ENCODE assay signal across 2 cellular contexts in genomic region chr19:40411958-40412499, GRCh38.
TF ChIP-seq lines count a peak whose summit lies in the region.

No MANE protein-coding gene starts in this region.

TF ChIP-seq in SK-N-SH, 30 proteins besides CTCF, POLR2A, EP300 and RAD21:
- TF ChIP-seq RXRA (IDR thresholded peaks at IDR 0.05; ENCODE audit: borderline replicate concordance, low read depth) (no peak), MEF2A (IDR thresholded peaks at IDR 0.05; ENCODE audit: borderline replicate concordance, low read depth) (no peak), MXI1 (IDR thresholded peaks at IDR 0.05; ENCODE audit: low read depth, low read length) (no peak), PBX3 (IDR thresholded peaks at IDR 0.05) (no peak), FOXM1 (IDR thresholded peaks at IDR 0.05; ENCODE audit: low read depth) (no peak), FOXJ3 (CRISPR knock-in tag; IDR thresholded peaks at IDR 0.05) (no peak), TCF12 (IDR thresholded peaks at IDR 0.05) (no peak), FOSL2 (IDR thresholded peaks at IDR 0.05; ENCODE audit: borderline replicate concordance, low read depth) (no peak), MAX (IDR thresholded peaks at IDR 0.05; ENCODE audit: low read depth) (no peak), USF1 (IDR thresholded peaks at IDR 0.05; ENCODE audit: borderline replicate concordance, low read depth) (no peak), EZH2phosphoT487 (IDR thresholded peaks at IDR 0.05; ENCODE audit: borderline replicate concordance, low read depth) (no peak), RFX5 (IDR thresholded peaks at IDR 0.05; ENCODE audit: low read length) (no peak), REST (IDR thresholded peaks at IDR 0.05; ENCODE audit: low read depth, low read length) (no peak), JUND (IDR thresholded peaks at IDR 0.05) (no peak), TEAD4 (IDR thresholded peaks at IDR 0.05; ENCODE audit: borderline replicate concordance, insufficient read depth) (no peak), SMC3 (IDR thresholded peaks at IDR 0.05; ENCODE audit: low read depth, low read length) (no peak), USF2 (IDR thresholded peaks at IDR 0.05; ENCODE audit: borderline replicate concordance, low read depth, low read length) (no peak), SIN3A (IDR thresholded peaks at IDR 0.05; ENCODE audit: borderline replicate concordance, low read depth, low read length) (no peak), ZBTB33 (IDR thresholded peaks at IDR 0.05; ENCODE audit: borderline replicate concordance, low read depth) (no peak), POLR2AphosphoS5 (IDR thresholded peaks at IDR 0.05; ENCODE audit: low read depth, low read length) (no peak)

TF ChIP-seq in SK-N-SH treated with all-trans-retinoic acid at 6 μM for 48 hours, 23 proteins besides CTCF, POLR2A, EP300 and RAD21:
- TF ChIP-seq POU6F1 (CRISPR knock-in tag; IDR thresholded peaks at IDR 0.05; ENCODE audit: borderline replicate concordance, low read depth) (no peak), TSHZ2 (CRISPR knock-in tag; IDR thresholded peaks at IDR 0.05) (no peak), GLIS3 (CRISPR knock-in tag; IDR thresholded peaks at IDR 0.05) (no peak), RARB (CRISPR knock-in tag; IDR thresholded peaks at IDR 0.05) (no peak), ZNF565 (CRISPR knock-in tag; conservative IDR thresholded peaks at IDR 0.05; ENCODE audit: low read depth) (no peak), ARNTL (CRISPR knock-in tag; IDR thresholded peaks at IDR 0.05; ENCODE audit: borderline replicate concordance, low read depth) (no peak), ISL1 (CRISPR knock-in tag; IDR thresholded peaks at IDR 0.05) (no peak), CSRNP3 (CRISPR knock-in tag; IDR thresholded peaks at IDR 0.05) (no peak), BACH2 (CRISPR knock-in tag; IDR thresholded peaks at IDR 0.05; ENCODE audit: borderline replicate concordance) (no peak), ZFP3 (CRISPR knock-in tag; IDR thresholded peaks at IDR 0.05) (no peak), ZNF70 (CRISPR knock-in tag; IDR thresholded peaks at IDR 0.05) (no peak), OSR1 (CRISPR knock-in tag; IDR thresholded peaks at IDR 0.05) (no peak), CSDC2 (CRISPR knock-in tag; IDR thresholded peaks at IDR 0.05) (no peak), TOX (CRISPR knock-in tag; IDR thresholded peaks at IDR 0.05; ENCODE audit: borderline replicate concordance) (no peak), ZFP30 (CRISPR knock-in tag; IDR thresholded peaks at IDR 0.05) (no peak), PPARA (CRISPR knock-in tag; IDR thresholded peaks at IDR 0.05; ENCODE audit: borderline replicate concordance) (no peak), ESRRG (CRISPR knock-in tag; IDR thresholded peaks at IDR 0.05) (no peak), TCF4 (CRISPR knock-in tag; IDR thresholded peaks at IDR 0.05; ENCODE audit: borderline replicate concordance) (no peak), SNAI2 (CRISPR knock-in tag; IDR thresholded peaks at IDR 0.05) (no peak)
